In genomic region chr3:38084019-38084968, GRCh38 we compare ENCODE assay signal across 8 cellular contexts. TPM values are rescaled to one million over a fixed set of nuclear protein-coding genes. Genes with fewer than 3 reads are reported as not detected.
DNase-seq lines count a peak whose midpoint lies in the region; ATAC-seq and TF ChIP-seq lines count a peak whose summit lies in the region.

No MANE protein-coding gene starts in this region.

- TF ChIP-seq CTCF in Calu3 (IDR thresholded peaks at IDR 0.05; ENCODE audit: unreplicated experiment) (no peak), body of pancreas (IDR thresholded peaks at IDR 0.05) (no peak)

- no peaks in the 10 kb centered on the region for H3K36me3 ChIP-seq in body of pancreas (replicated peaks in 1 of 2; ENCODE audit: insufficient read depth in 1 of 2, low read depth in 2 of 2)
- no peaks in the 10 kb centered on the region for H3K36me3 ChIP-seq in naive thymus-derived CD4-positive, alpha-beta T cell (ENCODE audit: control insufficient read depth in 2 of 3, insufficient read depth in 3 of 3, low read length in 3 of 3)

- no peaks in the 10 kb centered on the region for H3K27me3 ChIP-seq in body of pancreas
- H3K27me3 ChIP-seq in naive thymus-derived CD4-positive, alpha-beta T cell (ENCODE audit: control insufficient read depth in 2 of 2, insufficient read depth in 2 of 2, low read length in 2 of 2), result no peaks in the 10 kb centered on the region

- H3K4me3 Mint-ChIP-seq in Calu3 (ENCODE audit: low read depth, unreplicated experiment), result peak overlapping the region; percentile 14
- peak overlapping the region in 5 of 10 donors; percentile 1 to 52 (median 14) for H3K4me3 Mint-ChIP-seq in naive thymus-derived CD4-positive, alpha-beta T cell

- H3K4me1 ChIP-seq in body of pancreas, result no peaks in the 10 kb centered on the region
- no peaks in the 10 kb centered on the region for H3K4me1 ChIP-seq in naive thymus-derived CD4-positive, alpha-beta T cell (ENCODE audit: control insufficient read depth in 2 of 2, insufficient read depth in 2 of 2, low read length in 2 of 2)

- no peaks in the 10 kb centered on the region for H3K4me1 Mint-ChIP-seq in Calu3 (ENCODE audit: low read depth, unreplicated experiment)
- no peaks in the 10 kb centered on the region for H3K4me1 Mint-ChIP-seq in naive thymus-derived CD4-positive, alpha-beta T cell

- peaks cover 10% of the 10 kb centered on the region for H3K9me3 Mint-ChIP-seq in Calu3 (ENCODE audit: low read depth, unreplicated experiment)
- peaks cover 7 to 28% (median 10%) of the 10 kb centered on the region in 11 donors for H3K9me3 Mint-ChIP-seq in naive thymus-derived CD4-positive, alpha-beta T cell

- POLR2A ChIA-PET in naive thymus-derived CD4-positive, alpha-beta T cell (lab: Charles Lee), result no interaction called here

- peak overlapping the region; percentile 67 for H3K27ac Mint-ChIP-seq in Calu3 (ENCODE audit: unreplicated experiment)
- peak overlapping the region; percentile 54 to 92 (median 79) for H3K27ac Mint-ChIP-seq in naive thymus-derived CD4-positive, alpha-beta T cell

- H3K9me3 ChIP-seq in body of pancreas, result no peaks in the 10 kb centered on the region
- H3K9me3 ChIP-seq in naive thymus-derived CD4-positive, alpha-beta T cell (ENCODE audit: control insufficient read depth in 2 of 3, low read length in 3 of 3), result peaks cover 0 to 7% (median 6%) of the 10 kb centered on the region in 3 experiments

- intact Hi-C loops in Calu3 (cut with micrococcal nuclease; ENCODE audit: unreplicated experiment), result no loop called here
- intact Hi-C loops in body of pancreas (cut with DNase I), result no loop called here
- intact Hi-C loops in naive thymus-derived CD4-positive, alpha-beta T cell (cut with micrococcal nuclease), result loop anchor here in 1 of 2 donors (2.0 kb wide), 1 partner anchor 45 kb away; the partner anchor contains the start of gene DLEC1

- CTCF ChIA-PET in Calu3 (lab: Charles Lee), result no interaction called here
- CTCF ChIA-PET in naive thymus-derived CD4-positive, alpha-beta T cell (lab: Charles Lee), result no interaction called here

- WGBS in body of pancreas, 2 donors, result 87% methylated on average over 14 of the region's 14 CpGs

- no peaks in the 10 kb centered on the region for H3K27me3 Mint-ChIP-seq in Calu3 (ENCODE audit: unreplicated experiment)
- no peaks in the 10 kb centered on the region for H3K27me3 Mint-ChIP-seq in naive thymus-derived CD4-positive, alpha-beta T cell

- no peak overlapping the region for H3K4me3 ChIP-seq in body of pancreas
- no peak overlapping the region for H3K4me3 ChIP-seq in naive thymus-derived CD4-positive, alpha-beta T cell (ENCODE audit: low read length)

- no peak for TF ChIP-seq POLR2A in body of pancreas (IDR thresholded peaks at IDR 0.05)

- peaks cover 10% of the 10 kb centered on the region for H3K36me3 Mint-ChIP-seq in Calu3 (ENCODE audit: insufficient read depth, unreplicated experiment)
- peaks cover 0 to 8% (median 5%) of the 10 kb centered on the region in 5 donors for H3K36me3 Mint-ChIP-seq in naive thymus-derived CD4-positive, alpha-beta T cell

- peak; percentile 27 for ATAC-seq in body of pancreas
- peak; percentile 61 for ATAC-seq in naive thymus-derived CD4-positive, alpha-beta T cell
- no peak for ATAC-seq in GM18873 (IDR thresholded peaks at IDR 0.05; ENCODE audit: low FRiP score, unreplicated experiment)

- BruUV-seq in Calu3 (replicated peaks; lab: Mats Ljungman, UMichigan), result no TSS peak

- DNase-seq in Calu3 (peak; percentile 26), M059J (ENCODE audit: low read depth) (peak; percentile 49), body of pancreas (peak in 3 of 4 donors; percentile 11 to 27 (median 24)), NCI-H82 treated with DMSO at 0.1 percent for 48 hours (lab: John Stamatoyannopoulos, UW; ENCODE audit: unreplicated experiment) (no peak), NCI-H2029 treated with DMSO at 0.1 percent for 48 hours (lab: John Stamatoyannopoulos, UW) (no peak), NCI-H2081 (lab: John Stamatoyannopoulos, UW) (no peak)
- DNase-seq in naive thymus-derived CD4-positive, alpha-beta T cell, result peak in 7 of 9 donors; percentile 22 to 69 (median 56)

- H3K27ac ChIP-seq in body of pancreas, result no peak overlapping the region
- no peak overlapping the region for H3K27ac ChIP-seq in naive thymus-derived CD4-positive, alpha-beta T cell (ENCODE audit: low read depth, low read length)

RNA-seq across cellular contexts. Expression of gene DLEC1, which starts 45.3 kb away (rescaled TPM):
- 0.28 and 0.78 TPM in 2 replicates for total RNA-seq in Calu3 (2022)
- 0.02 TPM in 1 of 2 replicates, not detected in the other for total RNA-seq in M059J (2014; rRNA removed; shearing (Covaris generic))
- 1 to 10 TPM in 1 of 2 donors, under 1 TPM in 1; 0.78 to 1.3 TPM for total RNA-seq in body of pancreas
- total RNA-seq in naive thymus-derived CD4-positive, alpha-beta T cell, result 1 to 10 TPM; 1.5 to 9.4 (median 7.5) TPM
- polyA plus RNA-seq in naive thymus-derived CD4-positive, alpha-beta T cell, result under 1 TPM; 0.41 to 0.73 TPM

RNA-seq across cellular contexts. Expression of gene ACAA1, which starts 52.6 kb away (rescaled TPM):
- 64.5 and 71.1 TPM in 2 replicates for total RNA-seq in Calu3 (2022)
- total RNA-seq in M059J (2014; rRNA removed; shearing (Covaris generic)), result 10.0 and 13.2 TPM in 2 replicates
- total RNA-seq in body of pancreas, result 10 to 100 TPM; 91.8 to 92.6 TPM
- total RNA-seq in naive thymus-derived CD4-positive, alpha-beta T cell, result 100 to 1,000 TPM in 1 of 5 experiments, 10 to 100 TPM in 4; 88.1 to 129 (median 91.0) TPM
- polyA plus RNA-seq in naive thymus-derived CD4-positive, alpha-beta T cell, result 10 to 100 TPM; 64.4 to 65.9 TPM

RNA-seq across cellular contexts. Expression of gene MYD88, which starts 54.2 kb away (rescaled TPM):
- total RNA-seq in Calu3 (2022) (35.2 and 44.2 TPM in 2 replicates), body of pancreas (10 to 100 TPM; 11.9 to 33.3 TPM)
- total RNA-seq in M059J (2014; rRNA removed; shearing (Covaris generic)), result 12.9 and 14.1 TPM in 2 replicates
- 100 to 1,000 TPM in 1 of 5 experiments, 10 to 100 TPM in 4; 35.2 to 108 (median 41.6) TPM for total RNA-seq in naive thymus-derived CD4-positive, alpha-beta T cell
- 10 to 100 TPM; 52.8 to 75.4 TPM for polyA plus RNA-seq in naive thymus-derived CD4-positive, alpha-beta T cell

RNA-seq across cellular contexts. Expression of gene PLCD1, which starts 54.9 kb away (rescaled TPM):
- total RNA-seq in Calu3 (2022) (7.8 and 9.8 TPM in 2 replicates), body of pancreas (10 to 100 TPM in 1 of 2 donors, 1 to 10 TPM in 1; 7.9 to 12.2 TPM)
- 0.39 and 2.4 TPM in 2 replicates for total RNA-seq in M059J (2014; rRNA removed; shearing (Covaris generic))
- 10 to 100 TPM; 18.4 to 44.0 (median 41.3) TPM for total RNA-seq in naive thymus-derived CD4-positive, alpha-beta T cell
- polyA plus RNA-seq in naive thymus-derived CD4-positive, alpha-beta T cell, result 10 to 100 TPM; 13.1 to 26.3 TPM

Comparison
In these comparisons a context has a peak if more than half of its experiments do, and no peak if none do; other contexts are left out.
1. DNase-seq: peak in Calu3 (single experiment), M059J (single experiment), body of pancreas (3 of 4) and naive thymus-derived CD4-positive, alpha-beta T cell (7 of 9); none in NCI-H82 treated with DMSO at 0.1 percent for 48 hours (single experiment), NCI-H2029 treated with DMSO at 0.1 percent for 48 hours (single experiment) and NCI-H2081 (0 of 2).